In the genomic region with DNA sequence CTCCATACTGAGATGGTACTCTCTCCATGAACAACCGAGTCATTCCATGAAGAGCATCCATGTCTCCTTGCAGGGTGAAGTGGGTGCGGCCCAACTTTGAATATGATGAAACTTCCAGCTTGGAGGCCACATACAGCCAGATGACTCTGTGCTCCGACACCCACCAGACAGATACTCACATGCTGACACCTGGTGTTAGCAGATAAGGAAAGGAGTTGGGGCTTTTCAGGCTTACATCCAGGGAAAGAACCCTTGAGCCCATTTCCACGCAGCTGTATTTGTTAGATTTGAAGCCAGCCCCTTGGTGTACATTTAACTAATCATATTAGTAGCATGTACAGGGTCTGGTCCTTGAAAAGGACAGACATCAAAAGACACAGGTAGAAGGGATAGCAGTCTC, we compare ENCODE assay signal across 21 cellular contexts.
"Had no signal": no experiment of that assay in that cellular context is flagged by ENCODE, and none has a peak within 500 bp of the region (broad histone marks: within the 10 kb centered on the region; RNA-seq: fewer than 3 reads in every experiment).

No MANE protein-coding gene starts in this region.

- H3K9me3 ChIP-seq: esophagus muscularis mucosa, gastrocnemius medialis, psoas muscle, spleen, tibial artery, upper lobe of right lung, vagina had no signal

- H3K4me3 ChIP-seq: coronary artery, esophagus muscularis mucosa, gastrocnemius medialis, psoas muscle, spleen, tibial artery, upper lobe of right lung, vagina had no signal

- H3K27me3 ChIP-seq: esophagus muscularis mucosa, gastrocnemius medialis, spleen, tibial artery, upper lobe of right lung, vagina had no signal

- H3K36me3 Mint-ChIP-seq: mesothelial cell of epicardium; natural killer cell; stimulated activated memory B cell treated with anti-CD40 and anti-IgM and Interleukin-4, amounts not matched to agents 10 μg/mL and 1 μg/mL and 100 μg/mL, for 72 hours had no signal

- DNase-seq: effector CD8-positive, alpha-beta T cell; gastrocnemius medialis; islet precursor cell; natural killer cell; psoas muscle; retina; spleen; stimulated activated CD4-positive, alpha-beta T cell treated with anti-CD3 and anti-CD28 coated beads, Interleukin-15, amount 100 ng/mL, for 24 hours; stimulated activated CD4-positive, alpha-beta T cell treated with anti-CD3 and anti-CD28 coated beads, Interleukin-1b, Interleukin-23, amount 100 ng/mL, for 48 hours; stimulated activated CD4-positive, alpha-beta T cell treated with anti-CD3 and anti-CD28 coated beads, Interleukin-4, amount 100 ng/mL, for 24 hours; tibial artery; upper lobe of right lung had no signal

- H3K4me1 Mint-ChIP-seq: mesothelial cell of epicardium; natural killer cell; stimulated activated memory B cell treated with anti-CD40 and anti-IgM and Interleukin-4, amounts not matched to agents 10 μg/mL and 1 μg/mL and 100 μg/mL, for 72 hours had no signal

- H3K9me3 Mint-ChIP-seq: natural killer cell; stimulated activated memory B cell treated with anti-CD40 and anti-IgM and Interleukin-4, amounts not matched to agents 10 μg/mL and 1 μg/mL and 100 μg/mL, for 72 hours; stimulated activated naive CD8-positive, alpha-beta T cell treated with anti-CD3 and anti-CD28 coated beads, Interleukin-15, Interleukin-2, amounts not matched to agents 100 ng/mL and 50 ng/mL, for 24 hours had no signal

- H3K79me2 ChIP-seq: parathyroid adenoma had no signal

- H3K27ac Mint-ChIP-seq: mesothelial cell of epicardium; natural killer cell; stimulated activated memory B cell treated with anti-CD40 and anti-IgM and Interleukin-4, amounts not matched to agents 10 μg/mL and 1 μg/mL and 100 μg/mL, for 72 hours; stimulated activated naive CD8-positive, alpha-beta T cell treated with anti-CD3 and anti-CD28 coated beads, Interleukin-15, Interleukin-2, amounts not matched to agents 100 ng/mL and 50 ng/mL, for 24 hours had no signal

- ATAC-seq: gastrocnemius medialis; left lobe of liver; natural killer cell; psoas muscle; sciatic nerve; stimulated activated memory B cell treated with anti-CD40 and anti-IgM and Interleukin-4, amounts not matched to agents 10 μg/mL and 1 μg/mL and 100 μg/mL, for 72 hours; upper lobe of right lung had no signal

- H3K4me3 Mint-ChIP-seq: mesothelial cell of epicardium; natural killer cell; stimulated activated memory B cell treated with anti-CD40 and anti-IgM and Interleukin-4, amounts not matched to agents 10 μg/mL and 1 μg/mL and 100 μg/mL, for 72 hours; stimulated activated naive CD8-positive, alpha-beta T cell treated with anti-CD3 and anti-CD28 coated beads, Interleukin-15, Interleukin-2, amounts not matched to agents 100 ng/mL and 50 ng/mL, for 24 hours had no signal

- H3K27me3 Mint-ChIP-seq: stimulated activated memory B cell treated with anti-CD40 and anti-IgM and Interleukin-4, amounts not matched to agents 10 μg/mL and 1 μg/mL and 100 μg/mL, for 72 hours; stimulated activated naive CD8-positive, alpha-beta T cell treated with anti-CD3 and anti-CD28 coated beads, Interleukin-15, Interleukin-2, amounts not matched to agents 100 ng/mL and 50 ng/mL, for 24 hours had no signal

- H3K4me1 ChIP-seq: esophagus muscularis mucosa, gastrocnemius medialis, parathyroid adenoma, psoas muscle, spleen, tibial artery, upper lobe of right lung, vagina had no signal

- H3K9ac ChIP-seq: parathyroid adenoma had no signal

- H3K27ac ChIP-seq: coronary artery, esophagus muscularis mucosa, gastrocnemius medialis, parathyroid adenoma, psoas muscle, spleen, tibial artery, upper lobe of right lung, vagina had no signal

- H3K36me3 ChIP-seq: esophagus muscularis mucosa, gastrocnemius medialis, spleen, tibial artery, upper lobe of right lung, vagina had no signal
